In the genomic region with DNA sequence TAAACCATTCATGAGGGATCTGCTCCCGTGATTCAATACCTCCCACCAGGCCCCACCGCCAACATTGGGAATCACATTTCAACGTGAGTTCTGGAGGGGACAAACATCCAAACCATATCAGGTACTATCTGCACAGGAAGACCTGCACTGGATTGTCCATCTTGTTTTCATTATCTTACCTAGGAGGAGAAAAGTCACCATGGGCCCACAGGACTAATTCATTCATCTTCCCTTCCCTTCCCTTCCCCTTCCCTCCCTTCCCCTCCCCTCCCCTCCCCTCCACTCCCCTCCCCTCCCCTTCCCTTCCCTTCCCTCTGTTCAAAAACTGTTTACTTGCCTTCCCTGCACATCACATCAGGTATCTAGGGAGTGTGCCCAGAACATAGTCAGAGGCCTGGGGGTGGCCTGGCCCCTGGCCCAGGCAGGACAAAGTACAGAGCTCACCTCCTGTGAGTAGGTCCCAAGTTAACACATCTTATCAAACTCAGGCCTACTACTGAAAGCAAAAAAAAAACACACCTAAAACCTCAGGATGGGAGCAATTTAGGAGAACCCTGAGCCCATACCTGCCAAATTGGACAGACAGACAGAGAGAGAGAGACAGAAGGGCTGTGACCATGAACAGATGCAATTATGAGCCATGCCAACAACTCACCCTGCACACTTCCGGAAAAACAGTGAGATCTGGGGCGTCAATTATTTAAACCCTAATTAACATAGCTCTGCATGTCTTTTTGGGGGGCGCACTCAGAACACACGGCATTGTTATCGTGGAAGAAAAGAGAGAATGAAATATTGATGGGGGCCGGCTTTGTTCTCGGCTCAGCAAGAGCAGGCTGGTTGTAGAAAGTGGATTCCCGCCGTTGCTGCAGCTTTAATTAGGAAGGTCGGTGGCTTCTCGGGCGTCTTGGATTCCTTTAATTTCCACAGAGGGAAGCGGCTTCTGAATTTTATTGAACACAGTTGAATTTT, we compare ENCODE assay signal across 28 cellular contexts.
DNase-seq lines count a peak whose midpoint lies in the region; ATAC-seq, FAIRE-seq and TF ChIP-seq lines count a peak whose summit lies in the region.
"Had no signal": no experiment of that assay in that cellular context is flagged by ENCODE, and none has a peak within 500 bp of the region (broad histone marks: within the 10 kb centered on the region; RNA-seq: fewer than 3 reads in every experiment).

No MANE protein-coding gene starts in this region.

- BruUV-seq in HepG2 (replicated peaks; lab: Mats Ljungman, UMichigan) = no TSS peak

- peaks cover 3% of the 10 kb centered on the region for H3K27me3 ChIP-seq in left ventricle myocardium inferior (ENCODE audit: low read depth)
- H3K27me3 ChIP-seq in heart left ventricle = no peaks in the 10 kb centered on the region
- H3K27me3 ChIP-seq in HepG2 (ENCODE audit: control insufficient read depth in 1 of 2, insufficient read depth in 2 of 2, low read length in 2 of 2) = peaks cover 0 to 7% of the 10 kb centered on the region in 2 experiments; a peak in 2 of 5 replicates
- no peaks in the 10 kb centered on the region for H3K27me3 ChIP-seq in neural progenitor cell
- no peaks in the 10 kb centered on the region for H3K27me3 ChIP-seq in tibial artery
- H3K27me3 ChIP-seq: SJSA1 had no signal

- no peaks in the 10 kb centered on the region for H3K36me3 ChIP-seq in left ventricle myocardium inferior
- no peaks in the 10 kb centered on the region for H3K36me3 ChIP-seq in heart left ventricle
- no peaks in the 10 kb centered on the region for H3K36me3 ChIP-seq in HepG2 (replicated peaks in 1 of 2; ENCODE audit: control insufficient read depth in 1 of 2, insufficient read depth in 2 of 2, low read length in 2 of 2)
- H3K36me3 ChIP-seq in neural progenitor cell = no peaks in the 10 kb centered on the region
- H3K36me3 ChIP-seq in tibial artery = no peaks in the 10 kb centered on the region
- H3K36me3 ChIP-seq: BE2C, SJSA1 had no signal

- POLR2A ChIA-PET in HepG2 (lab: Yijun Ruan, JAX) = interaction anchor here (0.5 kb wide), 1 partner anchor 10 kb away, joined by 4 read pairs; no protein-coding TSS in a partner anchor

- peak overlapping the region; percentile 25 for H3K4me3 ChIP-seq in left ventricle myocardium inferior
- H3K4me3 ChIP-seq in heart left ventricle = peak overlapping the region in 2 of 12 donors; percentile 22 to 24
- no peak overlapping the region for H3K4me3 ChIP-seq in HepG2 (replicated peaks in 1 of 3; ENCODE audit: insufficient read depth in 1 of 3, low read depth in 2 of 3, low read length in 3 of 3)
- no peak overlapping the region for H3K4me3 ChIP-seq in neural progenitor cell
- peak overlapping the region; percentile 10 to 17 for H3K4me3 ChIP-seq in tibial artery
- H3K4me3 ChIP-seq: SJSA1 had no signal

- H3K4me2 ChIP-seq in HepG2 (ENCODE audit: low read depth, low read length) (no peak overlapping the region), neural progenitor cell (no peak overlapping the region)

- peaks cover 3% of the 10 kb centered on the region for H3K27me3 Mint-ChIP-seq in neural progenitor cell (ENCODE audit: insufficient read depth, low read depth)
- no peaks in the 10 kb centered on the region for H3K27me3 Mint-ChIP-seq in T-helper 2 cell treated with Interferon-gamma antibody and Interleukin-4, amounts not matched to agents 5 μg/mL and 100 μg/mL, for 36 hours (ENCODE audit: low read depth)
- H3K27me3 Mint-ChIP-seq in activated T-helper 17 cell treated with anti-CD3 and anti-CD28 coated beads, Interleukin-2, amount 50 U/mL, for 72 hours = no peaks in the 10 kb centered on the region
- H3K27me3 Mint-ChIP-seq in stimulated activated naive B cell treated with anti-CD40 and anti-IgM and Interleukin-4, amounts not matched to agents 10 μg/mL and 1 μg/mL and 100 μg/mL, for 72 hours = no peaks in the 10 kb centered on the region

- H2AFZ ChIP-seq in HepG2 (ENCODE audit: low read length) (no peak overlapping the region), neural progenitor cell (replicated peaks) (no peak overlapping the region)

- TF ChIP-seq POLR2A in heart left ventricle (IDR thresholded peaks at IDR 0.05) (no peak), HepG2 (IDR thresholded peaks at IDR 0.05; ENCODE audit: insufficient read depth in 1 of 2, low read depth in 2 of 2, low read length in 2 of 2) (no peak)

- TF ChIP-seq EP300 in HepG2 (IDR thresholded peaks at IDR 0.05; ENCODE audit: low read depth in 2 of 2, low read length in 2 of 2) (no peak), HepG2 (CRISPR knock-in tag; IDR thresholded peaks at IDR 0.05; ENCODE audit: borderline replicate concordance) (no peak)

- H3K27ac ChIP-seq in left ventricle myocardium inferior (replicated peaks) (no peak overlapping the region), heart left ventricle (no peak overlapping the region), HepG2 (ENCODE audit: extremely low read length, insufficient read depth, low read length) (no peak overlapping the region), neural progenitor cell (no peak overlapping the region), tibial artery (no peak overlapping the region)
- H3K27ac ChIP-seq: SJSA1 had no signal

- TF ChIP-seq RAD21 in HepG2 (CRISPR knock-in tag; IDR thresholded peaks at IDR 0.05) = no peak

- no peaks in the 10 kb centered on the region for H3K9me3 Mint-ChIP-seq in neural progenitor cell
- no peaks in the 10 kb centered on the region for H3K9me3 Mint-ChIP-seq in T-helper 2 cell treated with Interferon-gamma antibody and Interleukin-4, amounts not matched to agents 5 μg/mL and 100 μg/mL, for 36 hours
- no peaks in the 10 kb centered on the region for H3K9me3 Mint-ChIP-seq in activated T-helper 17 cell treated with anti-CD3 and anti-CD28 coated beads, Interleukin-2, amount 50 U/mL, for 72 hours
- H3K9me3 Mint-ChIP-seq in stimulated activated naive B cell treated with anti-CD40 and anti-IgM and Interleukin-4, amounts not matched to agents 10 μg/mL and 1 μg/mL and 100 μg/mL, for 72 hours = peaks cover 0 to 4% of the 10 kb centered on the region in 2 donors

- H3K9me3 ChIP-seq in left ventricle myocardium inferior (replicated peaks) = no peaks in the 10 kb centered on the region
- no peaks in the 10 kb centered on the region for H3K9me3 ChIP-seq in heart left ventricle
- no peaks in the 10 kb centered on the region for H3K9me3 ChIP-seq in HepG2 (ENCODE audit: low read length)
- H3K9me3 ChIP-seq in neural progenitor cell (ENCODE audit: low read depth) = no peaks in the 10 kb centered on the region
- H3K9me3 ChIP-seq in tibial artery = no peaks in the 10 kb centered on the region
- H3K9me3 ChIP-seq: BE2C, SJSA1 had no signal

- intact Hi-C loops in left ventricle myocardium inferior (cut with micrococcal nuclease) = no loop called here
- intact Hi-C loops in heart left ventricle (cut with DNase I) = no loop called here
- intact Hi-C loops in HepG2 (cut with micrococcal nuclease; ENCODE audit: unreplicated experiment) = no loop called here
- intact Hi-C loops in tibial artery (cut with DNase I; ENCODE audit: low total_unique reads) = no loop called here

- H3K4me1 ChIP-seq in left ventricle myocardium inferior (no peaks in the 10 kb centered on the region), heart left ventricle (peaks cover 0 to 11% (median 0%) of the 10 kb centered on the region in 12 donors), HepG2 (ENCODE audit: insufficient read depth, low read length) (no peaks in the 10 kb centered on the region), neural progenitor cell (peaks cover 5% of the 10 kb centered on the region), tibial artery (peaks cover 0 to 14% (median 8%) of the 10 kb centered on the region in 4 donors)
- H3K4me1 ChIP-seq: BE2C, SJSA1 had no signal

- TF ChIP-seq CTCF in left ventricle myocardium inferior (IDR thresholded peaks at IDR 0.05; ENCODE audit: borderline replicate concordance) (no peak), heart left ventricle (IDR thresholded peaks at IDR 0.05) (no peak), HepG2 (CRISPR knock-in tag; IDR thresholded peaks at IDR 0.05) (no peak), neural progenitor cell (IDR thresholded peaks at IDR 0.05) (no peak), tibial artery (IDR thresholded peaks at IDR 0.05) (no peak)

- DNase-seq in left ventricle myocardium inferior = no peak
- DNase-seq in heart left ventricle = no peak
- DNase-seq in HepG2 (ENCODE audit: low spot score) = no peak
- no peak for DNase-seq in neural progenitor cell (ENCODE audit: low spot score)
- DNase-seq in tibial artery = no peak
- no peak for DNase-seq in T-helper 2 cell treated with Interferon-gamma antibody and Interleukin-4, amounts not matched to agents 5 μg/mL and 100 μg/mL, for 36 hours (ENCODE audit: low spot score)
- no peak for DNase-seq in stimulated activated naive B cell treated with anti-CD40 and anti-IgM and Interleukin-4, amounts not matched to agents 10 μg/mL and 1 μg/mL and 100 μg/mL, for 72 hours
- DNase-seq: 8988T; ACHN; BE2C; Calu3; DMS79 treated with DMSO at 0.1 percent for 48 hours; GF-D8; Kasumi-1; NCI-H1105; NCI-H1436 treated with DMSO at 0.1 percent for 48 hours; NCI-H187 treated with DMSO at 0.1 percent for 48 hours; NCI-H2171 treated with DMSO at 0.1 percent for 48 hours; NCI-H345; NCI-H524; NCI-H748 treated with DMSO at 0.1 percent for 48 hours; NK-92 treated with Interleukin-12 subunit alpha and Interleukin-12 subunit beta, amount 100 ng/mL, for 24 hours; PC-3 had no signal

- no peak for FAIRE-seq in HepG2 (lab: Jason Lieb, UNC)
- FAIRE-seq: GM12892, H54 had no signal

- no peaks in the 10 kb centered on the region for H3K79me2 ChIP-seq in HepG2 (ENCODE audit: insufficient read depth, low read length)
- no peaks in the 10 kb centered on the region for H3K79me2 ChIP-seq in neural progenitor cell (ENCODE audit: low read depth)

- in situ Hi-C loops in HepG2 (cut with HindIII; ENCODE audit: extremely low pct_ligation_motif_present, low pct_unique_long_range_greater_than_20kb) = no loop called here

- peak overlapping the region; percentile 90 for H3K27ac Mint-ChIP-seq in neural progenitor cell
- H3K27ac Mint-ChIP-seq in T-helper 2 cell treated with Interferon-gamma antibody and Interleukin-4, amounts not matched to agents 5 μg/mL and 100 μg/mL, for 36 hours = no peak overlapping the region
- no peak overlapping the region for H3K27ac Mint-ChIP-seq in activated T-helper 17 cell treated with anti-CD3 and anti-CD28 coated beads, Interleukin-2, amount 50 U/mL, for 72 hours
- no peak overlapping the region for H3K27ac Mint-ChIP-seq in stimulated activated naive B cell treated with anti-CD40 and anti-IgM and Interleukin-4, amounts not matched to agents 10 μg/mL and 1 μg/mL and 100 μg/mL, for 72 hours

- 56 to 79% (median 70%) methylated on average over 16 of the region's 16 CpGs for WGBS in heart left ventricle, 4 donors
- 58% methylated on average over 15 of the region's 16 CpGs for WGBS in HepG2 (ENCODE audit: low lambda C conversion rate)

- H3K36me3 Mint-ChIP-seq in neural progenitor cell = no peaks in the 10 kb centered on the region
- H3K36me3 Mint-ChIP-seq in T-helper 2 cell treated with Interferon-gamma antibody and Interleukin-4, amounts not matched to agents 5 μg/mL and 100 μg/mL, for 36 hours (ENCODE audit: low read depth) = no peaks in the 10 kb centered on the region
- no peaks in the 10 kb centered on the region for H3K36me3 Mint-ChIP-seq in activated T-helper 17 cell treated with anti-CD3 and anti-CD28 coated beads, Interleukin-2, amount 50 U/mL, for 72 hours (ENCODE audit: low read depth)
- H3K36me3 Mint-ChIP-seq in stimulated activated naive B cell treated with anti-CD40 and anti-IgM and Interleukin-4, amounts not matched to agents 10 μg/mL and 1 μg/mL and 100 μg/mL, for 72 hours = no peaks in the 10 kb centered on the region
- H3K36me3 Mint-ChIP-seq: CD14-positive monocyte had no signal

- H3K4me3 Mint-ChIP-seq in neural progenitor cell = no peak overlapping the region
- H3K4me3 Mint-ChIP-seq in T-helper 2 cell treated with Interferon-gamma antibody and Interleukin-4, amounts not matched to agents 5 μg/mL and 100 μg/mL, for 36 hours = no peak overlapping the region
- H3K4me3 Mint-ChIP-seq in activated T-helper 17 cell treated with anti-CD3 and anti-CD28 coated beads, Interleukin-2, amount 50 U/mL, for 72 hours = no peak overlapping the region
- no peak overlapping the region for H3K4me3 Mint-ChIP-seq in stimulated activated naive B cell treated with anti-CD40 and anti-IgM and Interleukin-4, amounts not matched to agents 10 μg/mL and 1 μg/mL and 100 μg/mL, for 72 hours
- H3K4me3 Mint-ChIP-seq: CD14-positive monocyte had no signal

- no peaks in the 10 kb centered on the region for H3F3A ChIP-seq in neural progenitor cell (ENCODE audit: low read depth)

- H3K9ac ChIP-seq in HepG2 (ENCODE audit: insufficient read depth, low read depth, low read length) (no peak overlapping the region), neural progenitor cell (no peak overlapping the region)

- H3K4me1 Mint-ChIP-seq in neural progenitor cell = peaks cover 13% of the 10 kb centered on the region
- H3K4me1 Mint-ChIP-seq in T-helper 2 cell treated with Interferon-gamma antibody and Interleukin-4, amounts not matched to agents 5 μg/mL and 100 μg/mL, for 36 hours (ENCODE audit: low read depth) = no peaks in the 10 kb centered on the region
- no peaks in the 10 kb centered on the region for H3K4me1 Mint-ChIP-seq in activated T-helper 17 cell treated with anti-CD3 and anti-CD28 coated beads, Interleukin-2, amount 50 U/mL, for 72 hours
- no peaks in the 10 kb centered on the region for H3K4me1 Mint-ChIP-seq in stimulated activated naive B cell treated with anti-CD40 and anti-IgM and Interleukin-4, amounts not matched to agents 10 μg/mL and 1 μg/mL and 100 μg/mL, for 72 hours
- H3K4me1 Mint-ChIP-seq: CD14-positive monocyte had no signal

- ATAC-seq in heart left ventricle = no peak
- no peak for ATAC-seq in HepG2
- no peak for ATAC-seq in activated T-helper 17 cell treated with anti-CD3 and anti-CD28 coated beads, Interleukin-2, amount 50 U/mL, for 72 hours (replicated peaks)
- no peak for ATAC-seq in stimulated activated naive B cell treated with anti-CD40 and anti-IgM and Interleukin-4, amounts not matched to agents 10 μg/mL and 1 μg/mL and 100 μg/mL, for 72 hours (replicated peaks)
- ATAC-seq: PC-3 had no signal

- CTCF ChIA-PET in HepG2 (lab: Yijun Ruan, JAX; ENCODE audit: low intra/inter-chr PET ratio, low total read pairs) = no interaction called here

- H4K20me1 ChIP-seq in HepG2 (ENCODE audit: insufficient read depth, low read length) = no peaks in the 10 kb centered on the region
- H4K20me1 ChIP-seq in neural progenitor cell (ENCODE audit: low read depth) = no peaks in the 10 kb centered on the region

Comparison
In these comparisons a context has a peak if more than half of its experiments do, and no peak if none do; other contexts are left out.
1. H3K4me3 ChIP-seq: peak in left ventricle myocardium inferior (single experiment) and tibial artery (2 of 2); none in HepG2 (0 of 3) and neural progenitor cell (single experiment).